In genomic region chr21:42532466-42533181, GRCh38 we compare ENCODE assay signal across 8 cellular contexts. TPM values are rescaled to one million over a fixed set of nuclear protein-coding genes. Genes with fewer than 3 reads are reported as not detected.
A peak's percentile ranks its signal among the peaks of the same experiment; 100 is the strongest.
DNase-seq lines count a peak whose midpoint lies in the region; ATAC-seq, FAIRE-seq and TF ChIP-seq lines count a peak whose summit lies in the region.

No MANE protein-coding gene starts in this region.

- no peaks in the 10 kb centered on the region for H3K9me3 ChIP-seq in SK-N-SH

- H3K27ac ChIP-seq in SK-N-SH (ENCODE audit: low read depth in 2 of 2, low read length in 1 of 2), result no peak overlapping the region

- POLR2A ChIA-PET in SK-N-SH (lab: Yijun Ruan, JAX), result no interaction called here

- no peaks in the 10 kb centered on the region for H3F3A ChIP-seq in SK-N-SH (replicated peaks; ENCODE audit: insufficient read depth)

- H3K9me2 ChIP-seq in SK-N-SH, result no peaks in the 10 kb centered on the region

- peak; percentile 56 for DNase-seq in H54 (ENCODE audit: insufficient read length, low spot score)
- DNase-seq in anterior cingulate cortex (lab: John Stamatoyannopoulos, UW), result peak in 53 of 58 donors; percentile 22 to 91 (median 70)
- peak; percentile 58 to 64 for DNase-seq in left colon
- DNase-seq in stimulated activated naive B cell treated with anti-CD40 and anti-IgM and Interleukin-4, amounts not matched to agents 10 μg/mL and 1 μg/mL and 100 μg/mL, for 72 hours, result peak; percentile 39
- no peak for DNase-seq in COR-L47 (lab: John Stamatoyannopoulos, UW)
- DNase-seq in SK-N-SH, result no peak

- H3K9me3 Mint-ChIP-seq in stimulated activated naive B cell treated with anti-CD40 and anti-IgM and Interleukin-4, amounts not matched to agents 10 μg/mL and 1 μg/mL and 100 μg/mL, for 72 hours, result no peaks in the 10 kb centered on the region

- peaks cover 63 to 81% of the 10 kb centered on the region in 2 donors for H3K4me1 Mint-ChIP-seq in stimulated activated naive B cell treated with anti-CD40 and anti-IgM and Interleukin-4, amounts not matched to agents 10 μg/mL and 1 μg/mL and 100 μg/mL, for 72 hours

- no peak overlapping the region for H3K9ac ChIP-seq in SK-N-SH

- TF ChIP-seq RAD21 in SK-N-SH (IDR thresholded peaks at IDR 0.05; ENCODE audit: low read length), result no peak

- no peaks in the 10 kb centered on the region for H4K20me1 ChIP-seq in SK-N-SH (ENCODE audit: insufficient read depth)

- FAIRE-seq in H54 (lab: Jason Lieb, UNC), result no peak

- no peaks in the 10 kb centered on the region for H3K27me3 Mint-ChIP-seq in stimulated activated naive B cell treated with anti-CD40 and anti-IgM and Interleukin-4, amounts not matched to agents 10 μg/mL and 1 μg/mL and 100 μg/mL, for 72 hours

- H3K79me2 ChIP-seq in SK-N-SH (ENCODE audit: insufficient read depth), result no peaks in the 10 kb centered on the region

- 87% methylated on average over 13 of the region's 18 CpGs for WGBS in SK-N-SH (ENCODE audit: low lambda C conversion rate)

- H3K4me3 Mint-ChIP-seq in stimulated activated naive B cell treated with anti-CD40 and anti-IgM and Interleukin-4, amounts not matched to agents 10 μg/mL and 1 μg/mL and 100 μg/mL, for 72 hours, result peak overlapping the region; percentile 66 to 78

- H3K4me3 ChIP-seq in SK-N-SH (ENCODE audit: low read depth in 2 of 2, low read length in 1 of 2), result no peak overlapping the region

- peaks cover 42 to 73% of the 10 kb centered on the region in 2 donors for H3K36me3 Mint-ChIP-seq in stimulated activated naive B cell treated with anti-CD40 and anti-IgM and Interleukin-4, amounts not matched to agents 10 μg/mL and 1 μg/mL and 100 μg/mL, for 72 hours

- H3K4me1 ChIP-seq in SK-N-SH (ENCODE audit: control insufficient read depth in 1 of 2, insufficient read depth in 2 of 2, low read depth in 1 of 2, low read length in 1 of 2), result peaks cover 0 to 24% of the 10 kb centered on the region in 2 experiments; a peak in 1 of 4 replicates

- ATAC-seq in left colon, result peak; percentile 39
- ATAC-seq in stimulated activated naive B cell treated with anti-CD40 and anti-IgM and Interleukin-4, amounts not matched to agents 10 μg/mL and 1 μg/mL and 100 μg/mL, for 72 hours (replicated peaks), result no peak
- no peak for ATAC-seq in HG03378 (IDR thresholded peaks at IDR 0.05; ENCODE audit: unreplicated experiment)
- no peak for ATAC-seq in HG02840 (IDR thresholded peaks at IDR 0.05; ENCODE audit: low FRiP score, unreplicated experiment)

- intact Hi-C loops in left colon (cut with DNase I, micrococcal nuclease), result no loop called here

- CTCF ChIA-PET in SK-N-SH (lab: Yijun Ruan, JAX), result interaction anchor here (0.6 to 2.2 kb wide), 5 partner anchors 10 to 61 kb away, joined by 3 to 6 read pairs (median 4); no protein-coding TSS in a partner anchor

- no peak for TF ChIP-seq CTCF in SK-N-SH (IDR thresholded peaks at IDR 0.05)

- TF ChIP-seq POLR2A in H54 (IDR thresholded peaks at IDR 0.05; ENCODE audit: low read depth, low read length), result no peak

- no peak overlapping the region for H2AFZ ChIP-seq in SK-N-SH (ENCODE audit: low read depth)

- H3K27me3 ChIP-seq in SK-N-SH (ENCODE audit: insufficient read depth), result no peaks in the 10 kb centered on the region

- TF ChIP-seq EP300 in SK-N-SH (IDR thresholded peaks at IDR 0.05; ENCODE audit: borderline replicate concordance in 1 of 2, low read depth in 1 of 2, low read length in 1 of 2), result no peak

- H3K36me3 ChIP-seq in SK-N-SH (replicated peaks in 1 of 2; ENCODE audit: control insufficient read depth in 1 of 2, insufficient read depth in 2 of 2, low read length in 1 of 2), result no peaks in the 10 kb centered on the region

- H3K27ac Mint-ChIP-seq in stimulated activated naive B cell treated with anti-CD40 and anti-IgM and Interleukin-4, amounts not matched to agents 10 μg/mL and 1 μg/mL and 100 μg/mL, for 72 hours, result peak overlapping the region; percentile 87

- no peak overlapping the region for H3K4me2 ChIP-seq in SK-N-SH

TF ChIP-seq in SK-N-SH, 30 proteins besides CTCF, POLR2A, EP300 and RAD21:
- TF ChIP-seq MXI1 (IDR thresholded peaks at IDR 0.05; ENCODE audit: low read depth, low read length) (no peak), USF1 (IDR thresholded peaks at IDR 0.05; ENCODE audit: borderline replicate concordance, low read depth) (no peak), RCOR1 (IDR thresholded peaks at IDR 0.05; ENCODE audit: low read length) (no peak), MEF2A (IDR thresholded peaks at IDR 0.05; ENCODE audit: borderline replicate concordance, low read depth) (no peak), IRF3 (IDR thresholded peaks at IDR 0.05; ENCODE audit: low read depth, low read length) (no peak), YY1 (IDR thresholded peaks at IDR 0.05; ENCODE audit: low read depth) (no peak), ZBTB33 (IDR thresholded peaks at IDR 0.05; ENCODE audit: borderline replicate concordance, low read depth) (no peak), NFIC (IDR thresholded peaks at IDR 0.05; ENCODE audit: borderline replicate concordance) (no peak), GABPA (IDR thresholded peaks at IDR 0.05; ENCODE audit: low read depth) (no peak), MAX (IDR thresholded peaks at IDR 0.05; ENCODE audit: low read depth) (no peak), TEAD4 (IDR thresholded peaks at IDR 0.05; ENCODE audit: borderline replicate concordance, insufficient read depth) (no peak), ELF1 (IDR thresholded peaks at IDR 0.05) (no peak), GATA2 (CRISPR knock-in tag; IDR thresholded peaks at IDR 0.05) (no peak), SIN3A (IDR thresholded peaks at IDR 0.05; ENCODE audit: borderline replicate concordance, low read depth, low read length) (no peak), PBX3 (IDR thresholded peaks at IDR 0.05) (no peak), EZH2phosphoT487 (IDR thresholded peaks at IDR 0.05; ENCODE audit: borderline replicate concordance, low read depth) (no peak)

RNA-seq across cellular contexts. Expression of gene SLC37A1, which starts 19.0 kb away (rescaled TPM):
- total RNA-seq in left colon, result 100 to 1,000 TPM in 1 of 2 donors, 10 to 100 TPM in 1; 63.5 to 171 TPM
- polyA plus RNA-seq in SK-N-SH (2012; rRNA removed), result 1.6 and 2.8 TPM in 2 replicates
- 1.3 and 1.8 TPM in 2 replicates for polyA plus RNA-seq in SK-N-SH (2012; cell fraction: cytosol; rRNA removed)
- polyA plus RNA-seq in SK-N-SH (2012; cell fraction: nucleus; rRNA removed), result 2.7 and 3.5 TPM in 2 replicates

RNA-seq across cellular contexts. Expression of gene RSPH1, which starts 36.6 kb away (rescaled TPM):
- total RNA-seq in left colon, result 1 to 10 TPM; 3.3 to 7.4 TPM
- 0.97 and 1.1 TPM in 2 replicates for polyA plus RNA-seq in SK-N-SH (2012; rRNA removed)
- polyA plus RNA-seq in SK-N-SH (2012; cell fraction: cytosol; rRNA removed), result 1.1 and 2.1 TPM in 2 replicates
- polyA plus RNA-seq in SK-N-SH (2012; cell fraction: nucleus; rRNA removed), result 0.37 and 0.67 TPM in 2 replicates

Comparison
In these comparisons a context has a peak if more than half of its experiments do, and no peak if none do; other contexts are left out.
1. DNase-seq: peak in H54 (single experiment), anterior cingulate cortex (53 of 58), left colon (2 of 2) and stimulated activated naive B cell treated with anti-CD40 and anti-IgM and Interleukin-4, amounts not matched to agents 10 μg/mL and 1 μg/mL and 100 μg/mL, for 72 hours (single experiment); none in COR-L47 (single experiment) and SK-N-SH (single experiment).